In genomic region chr14:92540472-92541048, GRCh38 we compare ENCODE assay signal across 8 cellular contexts. TPM values are rescaled to one million over a fixed set of nuclear protein-coding genes. Genes with fewer than 3 reads are reported as not detected.
A peak's percentile ranks its signal among the peaks of the same experiment; 100 is the strongest.
DNase-seq lines count a peak whose midpoint lies in the region; ATAC-seq and TF ChIP-seq lines count a peak whose summit lies in the region.

No MANE protein-coding gene starts in this region.

- H3K9me3 ChIP-seq in stomach, result no peaks in the 10 kb centered on the region

- H3K4me1 ChIP-seq in stomach, result peaks cover 15 to 58% (median 34%) of the 10 kb centered on the region in 4 donors

- no peak; the same call in 1 of the 2 replicates for TF ChIP-seq RAD21 in Ishikawa (IDR thresholded peaks at IDR 0.05; ENCODE audit: low read depth)

- WGBS in stomach, 5 donors, result 14 to 23% (median 15%) methylated on average over 5 to 6 of the region's 6 CpGs

- peaks cover 0 to 4% (median 2%) of the 10 kb centered on the region in 5 experiments for H3K9me3 Mint-ChIP-seq in brain

- DNase-seq in AG08396 (ENCODE audit: low spot score) (peak; percentile 92), kidney glomerular epithelial cell (lab: John Stamatoyannopoulos, UW) (peak; percentile 93), stomach (peak; percentile 64), NCI-H774 (lab: John Stamatoyannopoulos, UW) (no peak)
- no peak for DNase-seq in stimulated activated CD4-positive, alpha-beta T cell treated with anti-CD3 and anti-CD28 coated beads, Interleukin-1b, Interleukin-23, amount 100 ng/mL, for 48 hours

- TF ChIP-seq POLR2A in stomach (IDR thresholded peaks at IDR 0.05), result no peak

- peak overlapping the region in 2 of 5 experiments; percentile 17 to 25 for H3K4me3 Mint-ChIP-seq in brain

- H3K27me3 ChIP-seq in stomach, result no peaks in the 10 kb centered on the region

- no peak overlapping the region for H3K4me3 ChIP-seq in stomach

- TF ChIP-seq EP300 in Ishikawa (IDR thresholded peaks at IDR 0.05; ENCODE audit: borderline replicate concordance), result peak; percentile 28; the same call in 1 of the 2 replicates
- no peak for TF ChIP-seq EP300 in stomach (IDR thresholded peaks at IDR 0.05)

- peak overlapping the region; percentile 47 to 85 (median 81) for H3K27ac ChIP-seq in stomach

- no peak for ATAC-seq in HG03159 (IDR thresholded peaks at IDR 0.05; ENCODE audit: unreplicated experiment)

- H3K27me3 Mint-ChIP-seq in brain, result no peaks in the 10 kb centered on the region

- intact Hi-C loops in stomach (cut with DNase I; ENCODE audit: low total_unique reads), result no loop called here

- no peak for TF ChIP-seq CTCF in brain (conservative IDR thresholded peaks at IDR 0.05)
- no peak for TF ChIP-seq CTCF in stomach (IDR thresholded peaks at IDR 0.05)

- H3K36me3 Mint-ChIP-seq in brain, result no peaks in the 10 kb centered on the region

- peak overlapping the region in 4 of 5 experiments; percentile 50 to 95 (median 78) for H3K27ac Mint-ChIP-seq in brain

- H3K36me3 ChIP-seq in stomach, result no peaks in the 10 kb centered on the region

- H3K4me1 Mint-ChIP-seq in brain, result peaks cover 23% of the 10 kb centered on the region

TF ChIP-seq in Ishikawa, 13 proteins besides CTCF, POLR2A, EP300 and RAD21:
- peak; percentile 43; the same call in 1 of the 2 replicates for TF ChIP-seq CEBPB (IDR thresholded peaks at IDR 0.05)
- peak; percentile 71 for TF ChIP-seq TEAD4 (IDR thresholded peaks at IDR 0.05)
- peak; percentile 88 for TF ChIP-seq NFIC (IDR thresholded peaks at IDR 0.05)
- no peak for TF ChIP-seq USF1 (IDR thresholded peaks at IDR 0.05)
- TF ChIP-seq TCF12 (IDR thresholded peaks at IDR 0.05; ENCODE audit: low read depth), result peak; percentile 67; the same call in 1 of the 2 replicates
- no peak for TF ChIP-seq FOXM1 (IDR thresholded peaks at IDR 0.05; ENCODE audit: borderline replicate concordance, low read depth)

RNA-seq across cellular contexts. Expression of gene RIN3, which starts 27.0 kb away (rescaled TPM):
- 4.5 TPM for polyA plus RNA-seq in brain (ENCODE audit: insufficient read depth, low read depth, low replicate concordance)
- 10 to 100 TPM in 3 of 5 donors, 1 to 10 TPM in 2; 6.2 to 47.8 (median 11.6) TPM for total RNA-seq in stomach
- 1 to 10 TPM; 5.0 to 6.2 (median 6.0) TPM for polyA plus RNA-seq in stomach

Comparison
In these comparisons a context has a peak if more than half of its experiments do, and no peak if none do; other contexts are left out.
1. DNase-seq: peak in AG08396 (single experiment), kidney glomerular epithelial cell (single experiment) and stomach (single experiment); none in stimulated activated CD4-positive, alpha-beta T cell treated with anti-CD3 and anti-CD28 coated beads, Interleukin-1b, Interleukin-23, amount 100 ng/mL, for 48 hours (single experiment) and NCI-H774 (single experiment).